Comparison of ENCODE assay signal across 26 cellular contexts in genomic region chr17:60964160-60964559, GRCh38.
"Had no signal": no experiment of that assay in that cellular context is flagged by ENCODE, and none has a peak within 500 bp of the region (broad histone marks: within the 10 kb centered on the region; RNA-seq: fewer than 3 reads in every experiment).

No MANE protein-coding gene starts in this region.

- H3K27me3 ChIP-seq: colonic mucosa, dorsolateral prefrontal cortex, esophagus muscularis mucosa, esophagus squamous epithelium, foreskin keratinocyte, gastrocnemius medialis, gastroesophageal sphincter, heart left ventricle, heart right ventricle had no signal

- H3K36me3 ChIP-seq: colonic mucosa, esophagus muscularis mucosa had no signal

- FAIRE-seq: endothelial cell of umbilical vein had no signal

- H3K27me3 Mint-ChIP-seq: dendritic cell treated with granulocyte-macrophage colony-stimulating factor and Interleukin-4, amounts not matched to agents 40 ng/mL and 50 ng/mL, for 4 days; effector memory CD8-positive, alpha-beta T cell had no signal

- H3K4me1 ChIP-seq: colonic mucosa, esophagus muscularis mucosa, esophagus squamous epithelium, foreskin keratinocyte, gastrocnemius medialis, gastroesophageal sphincter, heart left ventricle, heart right ventricle had no signal

- H3K9me3 Mint-ChIP-seq: endodermal cell had no signal

- H3K4me3 ChIP-seq: colonic mucosa, coronary artery, dorsolateral prefrontal cortex, esophagus muscularis mucosa, esophagus squamous epithelium, gastrocnemius medialis, gastroesophageal sphincter, heart left ventricle, heart right ventricle had no signal

- H3K27ac Mint-ChIP-seq: dendritic cell treated with granulocyte-macrophage colony-stimulating factor and Interleukin-4, amounts not matched to agents 40 ng/mL and 50 ng/mL, for 4 days; effector memory CD8-positive, alpha-beta T cell; endodermal cell had no signal

- DNase-seq: colonic mucosa; cortex of kidney; dermis blood vessel endothelial cell; dorsolateral prefrontal cortex; effector CD4-positive, alpha-beta T cell; effector CD8-positive, alpha-beta T cell; effector memory CD4-positive, alpha-beta T cell; effector memory CD8-positive, alpha-beta T cell; endodermal cell; erythroblast; esophagus squamous epithelium; foreskin fibroblast; foreskin keratinocyte; foreskin melanocyte; gastrocnemius medialis; glutamatergic neuron; head of caudate nucleus; heart left ventricle; heart right ventricle had no signal

- H3K4me3 Mint-ChIP-seq: dendritic cell treated with granulocyte-macrophage colony-stimulating factor and Interleukin-4, amounts not matched to agents 40 ng/mL and 50 ng/mL, for 4 days; effector memory CD8-positive, alpha-beta T cell; endodermal cell had no signal

- H3K9me3 ChIP-seq: colonic mucosa had no signal

- ATAC-seq: effector memory CD8-positive, alpha-beta T cell; esophagus mucosa; foreskin keratinocyte; gastrocnemius medialis; gastroesophageal sphincter; heart left ventricle; heart right ventricle had no signal

- H3K4me1 Mint-ChIP-seq: endodermal cell had no signal

- H3K27ac ChIP-seq: colonic mucosa, coronary artery, dorsolateral prefrontal cortex, epithelial cell of prostate, esophagus muscularis mucosa, esophagus squamous epithelium, foreskin keratinocyte, gastrocnemius medialis, gastroesophageal sphincter, heart left ventricle, heart right ventricle had no signal
